Comparison of ENCODE assay signal across 11 cellular contexts in the genomic region with DNA sequence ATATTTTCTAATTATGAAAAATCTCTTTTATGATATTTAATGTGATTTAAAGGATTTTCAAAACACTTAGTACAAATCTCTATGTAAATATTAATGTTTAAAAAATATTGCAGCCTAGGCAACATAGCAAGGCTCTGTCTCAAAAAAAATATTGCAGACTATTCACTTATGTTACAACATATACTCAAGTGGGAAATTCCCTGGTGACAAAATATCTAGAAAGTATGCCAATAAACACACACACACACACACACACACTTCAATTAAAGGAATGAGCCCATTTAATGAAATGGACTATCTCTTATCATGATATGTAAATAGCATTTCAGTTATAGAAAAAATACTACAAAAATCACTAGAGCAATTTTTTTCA.
DNase-seq lines count a peak whose midpoint lies in the region; ATAC-seq and TF ChIP-seq lines count a peak whose summit lies in the region.
"Had no signal": no experiment of that assay in that cellular context is flagged by ENCODE, and none has a peak within 500 bp of the region (broad histone marks: within the 10 kb centered on the region; RNA-seq: fewer than 3 reads in every experiment).

No MANE protein-coding gene starts in this region.

- no peaks in the 10 kb centered on the region for H3K9me3 Mint-ChIP-seq in stimulated activated naive CD8-positive, alpha-beta T cell treated with anti-CD3 and anti-CD28 coated beads, Interleukin-15, amount 100 ng/mL, for 72 hours
- H3K9me3 Mint-ChIP-seq in activated T-helper 17 cell treated with anti-CD3 and anti-CD28 coated beads, Interleukin-2, amount 50 U/mL, for 72 hours: no peaks in the 10 kb centered on the region
- no peaks in the 10 kb centered on the region for H3K9me3 Mint-ChIP-seq in type B pancreatic cell
- H3K9me3 Mint-ChIP-seq: CD4-positive, alpha-beta T cell had no signal

- ATAC-seq in stimulated activated naive CD8-positive, alpha-beta T cell treated with anti-CD3 and anti-CD28 coated beads, Interleukin-15, amount 100 ng/mL, for 72 hours: peak; percentile 14
- ATAC-seq in stimulated activated naive CD8-positive, alpha-beta T cell treated with anti-CD3 and anti-CD28 coated beads, Interleukin-15, Interleukin-2, amounts not matched to agents 100 U/mL and 50 U/mL, for 24 hours: no peak
- no peak for ATAC-seq in activated T-helper 17 cell treated with anti-CD3 and anti-CD28 coated beads, Interleukin-2, amount 50 U/mL, for 72 hours (replicated peaks)
- no peak for ATAC-seq in foreskin keratinocyte

- peaks cover 65% of the 10 kb centered on the region for H3K4me1 Mint-ChIP-seq in stimulated activated naive CD8-positive, alpha-beta T cell treated with anti-CD3 and anti-CD28 coated beads, Interleukin-15, amount 100 ng/mL, for 72 hours
- H3K4me1 Mint-ChIP-seq in activated T-helper 17 cell treated with anti-CD3 and anti-CD28 coated beads, Interleukin-2, amount 50 U/mL, for 72 hours: peaks cover 44% of the 10 kb centered on the region
- H3K4me1 Mint-ChIP-seq in type B pancreatic cell (ENCODE audit: unreplicated experiment): peaks cover 28% of the 10 kb centered on the region

- H3K27ac Mint-ChIP-seq in stimulated activated naive CD8-positive, alpha-beta T cell treated with anti-CD3 and anti-CD28 coated beads, Interleukin-15, amount 100 ng/mL, for 72 hours: peak overlapping the region; percentile 96 to 99
- peak overlapping the region; percentile 82 for H3K27ac Mint-ChIP-seq in activated T-helper 17 cell treated with anti-CD3 and anti-CD28 coated beads, Interleukin-2, amount 50 U/mL, for 72 hours
- peak overlapping the region; percentile 78 for H3K27ac Mint-ChIP-seq in type B pancreatic cell

- peak overlapping the region; percentile 74 to 82 for H3K4me3 Mint-ChIP-seq in stimulated activated naive CD8-positive, alpha-beta T cell treated with anti-CD3 and anti-CD28 coated beads, Interleukin-15, amount 100 ng/mL, for 72 hours
- H3K4me3 Mint-ChIP-seq in activated T-helper 17 cell treated with anti-CD3 and anti-CD28 coated beads, Interleukin-2, amount 50 U/mL, for 72 hours: peak overlapping the region; percentile 64
- no peak overlapping the region for H3K4me3 Mint-ChIP-seq in type B pancreatic cell

- H3K27ac ChIP-seq in foreskin keratinocyte: peak overlapping the region; percentile 97

- H3K4me1 ChIP-seq in foreskin keratinocyte: peaks cover 29% of the 10 kb centered on the region

- no peaks in the 10 kb centered on the region for H3K36me3 Mint-ChIP-seq in activated T-helper 17 cell treated with anti-CD3 and anti-CD28 coated beads, Interleukin-2, amount 50 U/mL, for 72 hours (ENCODE audit: low read depth)
- H3K36me3 Mint-ChIP-seq in type B pancreatic cell: no peaks in the 10 kb centered on the region

- TF ChIP-seq CTCF in foreskin keratinocyte (conservative IDR thresholded peaks at IDR 0.05) (no peak), type B pancreatic cell (conservative IDR thresholded peaks at IDR 0.05) (no peak)

- peaks cover 41% of the 10 kb centered on the region for H3K27me3 Mint-ChIP-seq in stimulated activated naive CD8-positive, alpha-beta T cell treated with anti-CD3 and anti-CD28 coated beads, Interleukin-15, amount 100 ng/mL, for 72 hours
- H3K27me3 Mint-ChIP-seq in activated T-helper 17 cell treated with anti-CD3 and anti-CD28 coated beads, Interleukin-2, amount 50 U/mL, for 72 hours: no peaks in the 10 kb centered on the region
- no peaks in the 10 kb centered on the region for H3K27me3 Mint-ChIP-seq in type B pancreatic cell
- H3K27me3 Mint-ChIP-seq: CD4-positive, alpha-beta T cell had no signal

- DNase-seq in stimulated activated naive CD8-positive, alpha-beta T cell treated with anti-CD3 and anti-CD28 coated beads, Interleukin-15, amount 100 ng/mL, for 72 hours: no peak
- DNase-seq in stimulated activated naive CD8-positive, alpha-beta T cell treated with anti-CD3 and anti-CD28 coated beads, Interleukin-15, Interleukin-2, amounts not matched to agents 100 U/mL and 50 U/mL, for 24 hours: no peak
- peak in 1 of 2 donors; percentile 62 for DNase-seq in foreskin keratinocyte
- no peak for DNase-seq in type B pancreatic cell (ENCODE audit: extremely low spot score, unreplicated experiment)
- no peak for DNase-seq in amniotic stem cell (lab: John Stamatoyannopoulos, UW)
- no peak for DNase-seq in T-helper 1 cell
- no peak for DNase-seq in globus pallidus (ENCODE audit: low spot score)
- DNase-seq: activated CD4-positive, alpha-beta T cell treated with anti-CD3 and anti-CD28 coated beads, Interleukin-2, amount 50 U/mL, for 4 hours; CD4-positive, alpha-beta T cell; Right ventricle myocardium superior had no signal

- no peaks in the 10 kb centered on the region for H3K27me3 ChIP-seq in foreskin keratinocyte
